In genomic region chr2:9236867-9237266, GRCh38 we compare ENCODE assay signal across 1 cellular context.
TF ChIP-seq lines count a peak whose summit lies in the region.

No MANE protein-coding gene starts in this region.

TF ChIP-seq in SK-N-SH treated with all-trans-retinoic acid at 6 μM for 48 hours, 23 proteins besides CTCF, POLR2A, EP300 and RAD21 (continued from another document):
- no peak for TF ChIP-seq PATZ1 (CRISPR knock-in tag; IDR thresholded peaks at IDR 0.05; ENCODE audit: borderline replicate concordance)
